Comparison of ENCODE assay signal across 1 cellular context in genomic region chr19:57803265-57803593, GRCh38.
TF ChIP-seq lines count a peak whose summit lies in the region.

No MANE protein-coding gene starts in this region.

TF ChIP-seq in H1, 55 proteins besides CTCF, POLR2A, EP300 and RAD21:
- 0 out of 2 replicates have a peak, but pooled peaks have one; percentile 26 for TF ChIP-seq CHD1 (IDR thresholded peaks at IDR 0.05; ENCODE audit: low read depth, low read length)
- TF ChIP-seq CEBPB (IDR thresholded peaks at IDR 0.05; ENCODE audit: low read depth, low read length): no peak
